14 cellular contexts compared by ENCODE assay signal in the genomic region with DNA sequence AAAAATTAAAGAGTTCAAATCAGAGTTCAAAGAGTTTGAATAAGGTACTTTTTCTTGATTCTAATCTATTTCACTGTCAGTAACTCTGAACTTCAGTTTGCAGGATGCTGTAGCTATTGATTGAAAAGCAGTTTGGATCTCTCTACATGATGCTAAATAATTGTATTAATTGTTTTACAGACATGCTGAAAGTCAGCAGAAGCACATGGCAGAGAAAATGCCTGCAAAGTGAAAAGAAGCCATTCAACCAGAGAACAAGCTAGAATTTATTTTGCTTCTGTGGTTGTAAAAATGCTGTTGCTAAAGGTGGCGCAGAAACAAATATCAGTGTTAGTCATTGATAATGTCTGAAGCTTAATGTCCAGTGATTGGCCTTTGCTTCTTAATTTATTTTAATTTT. TPM values are rescaled to one million over a fixed set of nuclear protein-coding genes. Genes with fewer than 3 reads are reported as not detected.
DNase-seq lines count a peak whose midpoint lies in the region; ATAC-seq and TF ChIP-seq lines count a peak whose summit lies in the region.
"Had no signal": no experiment of that assay in that cellular context is flagged by ENCODE, and none has a peak within 500 bp of the region (broad histone marks: within the 10 kb centered on the region; RNA-seq: fewer than 3 reads in every experiment).

No MANE protein-coding gene starts in this region.

- H3K4me3 ChIP-seq in hepatocyte (no peak overlapping the region), ovary (no peak overlapping the region)
- H3K4me3 ChIP-seq: GM12878 had no signal

- no peak for ATAC-seq in GM18511 (IDR thresholded peaks at IDR 0.05; ENCODE audit: unreplicated experiment)
- ATAC-seq: GM12878 had no signal

- no peak for TF ChIP-seq CTCF in HFFc6 (IDR thresholded peaks at IDR 0.05)
- no peak for TF ChIP-seq CTCF in hepatocyte (IDR thresholded peaks at IDR 0.05; ENCODE audit: poor library complexity)
- no peak for TF ChIP-seq CTCF in ovary (IDR thresholded peaks at IDR 0.05)

- in situ Hi-C loops in SK-MEL-5 (cut with HindIII; ENCODE audit: low pct_unique_long_range_greater_than_20kb, low sequenced_read_pairs), result no loop called here

- H3K27me3 ChIP-seq in hepatocyte (no peaks in the 10 kb centered on the region), ovary (no peaks in the 10 kb centered on the region)
- H3K27me3 ChIP-seq: BE2C had no signal

- no peak overlapping the region for H3K4me2 ChIP-seq in hepatocyte

- no peak overlapping the region for H3K4me3 Mint-ChIP-seq in HFFc6
- H3K4me3 Mint-ChIP-seq: CD4-positive, alpha-beta memory T cell; H9 had no signal

- H3K9me3 ChIP-seq in hepatocyte (ENCODE audit: low read depth) (no peaks in the 10 kb centered on the region), ovary (no peaks in the 10 kb centered on the region)
- H3K9me3 ChIP-seq: BE2C had no signal

- DNase-seq in HFFc6 (no peak), SK-MEL-5 (ENCODE audit: low read depth, low spot score) (peak; percentile 19), globus pallidus (ENCODE audit: low spot score) (peak; percentile 68), substantia nigra (lab: John Stamatoyannopoulos, UW) (peak in 1 of 49 donors; percentile 15), hepatocyte (ENCODE audit: low spot score) (no peak), ovary (no peak)
- DNase-seq: CD4-positive, alpha-beta memory T cell; DMS79; GOT3; H9 had no signal

- 100% methylated on average over 1 of the region's 1 CpG for WGBS in hepatocyte (ENCODE audit: low lambda C conversion rate, missing lambda C conversion rate)
- 92 to 96% (median 95%) methylated on average over 1 of the region's 1 CpG for WGBS in ovary, 3 donors

- no peak overlapping the region for H2AFZ ChIP-seq in hepatocyte

- no peak for TF ChIP-seq POLR2A in ovary (IDR thresholded peaks at IDR 0.05)

- H3K27ac Mint-ChIP-seq in HFFc6, result peak overlapping the region; percentile 0; the same call in 1 of the 2 replicates
- H3K27ac Mint-ChIP-seq: CD4-positive, alpha-beta memory T cell; H9 had no signal

- no peak for TF ChIP-seq EP300 in ovary (IDR thresholded peaks at IDR 0.05)

- no peaks in the 10 kb centered on the region for H3K9me2 ChIP-seq in hepatocyte (replicated peaks; ENCODE audit: insufficient read depth)

- H4K20me1 ChIP-seq in hepatocyte (ENCODE audit: insufficient read depth, poor library complexity, severe bottlenecking), result no peaks in the 10 kb centered on the region

- intact Hi-C loops in ovary (cut with DNase I), result loop anchor here in 1 of 4 donors (10.0 kb wide), 1 partner anchor 98 kb away; no protein-coding TSS in a partner anchor

- no peaks in the 10 kb centered on the region for H3K9me3 Mint-ChIP-seq in HFFc6
- H3K9me3 Mint-ChIP-seq: CD4-positive, alpha-beta memory T cell; H9 had no signal

- H3K4me1 Mint-ChIP-seq in HFFc6 (ENCODE audit: low read depth), result peaks cover 72% of the 10 kb centered on the region
- H3K4me1 Mint-ChIP-seq: CD4-positive, alpha-beta memory T cell; H9 had no signal

- peak overlapping the region; percentile 91 for H3K27ac ChIP-seq in substantia nigra (ENCODE audit: low read depth, low read length, poor library complexity, severe bottlenecking)
- no peak overlapping the region for H3K27ac ChIP-seq in hepatocyte
- H3K27ac ChIP-seq in ovary, result no peak overlapping the region
- H3K27ac ChIP-seq: C4-2B had no signal

- H3K36me3 Mint-ChIP-seq in HFFc6 (ENCODE audit: low read depth), result peaks cover 74% of the 10 kb centered on the region
- H3K36me3 Mint-ChIP-seq: CD4-positive, alpha-beta memory T cell had no signal

- H3K79me2 ChIP-seq in hepatocyte, result no peaks in the 10 kb centered on the region

- H3K27me3 Mint-ChIP-seq in HFFc6 (ENCODE audit: insufficient read depth), result peaks cover 2% of the 10 kb centered on the region; the same call in 1 of the 2 replicates

- H3K4me1 ChIP-seq in hepatocyte (ENCODE audit: insufficient read depth), result no peaks in the 10 kb centered on the region
- H3K4me1 ChIP-seq in ovary (ENCODE audit: insufficient read depth), result peaks cover 6% of the 10 kb centered on the region

- H3K36me3 ChIP-seq in hepatocyte (replicated peaks; ENCODE audit: insufficient read depth, low read depth) (no peaks in the 10 kb centered on the region), ovary (no peaks in the 10 kb centered on the region)

RNA-seq across cellular contexts. Expression of gene SCHIP1, which starts 56.9 kb away (rescaled TPM):
- total RNA-seq in HFFc6 (2021; fragmentation: NEBNext Ultra II Directional; extraction: Animal tissue kit (Norgen Biotek cat#: 25700)), result 1 to 10 TPM; 1.1 to 8.1 (median 2.2) TPM
- 0.03 and 0.08 TPM in 2 replicates for total RNA-seq in SK-MEL-5 (2014; rRNA removed; shearing (Covaris generic))
- not detected in 2 replicates for polyA plus RNA-seq in SK-MEL-5 (2015; cell fraction: cytosol; rRNA removed)
- 1.3 and 1.5 TPM in 2 replicates for polyA plus RNA-seq in SK-MEL-5 (2015; cell fraction: nucleus; rRNA removed)
- total RNA-seq in hepatocyte (3.8 and 12.6 TPM in 2 replicates), ovary (1 to 10 TPM in 4 of 7 donors, under 1 TPM in 3; 0.28 to 6.5 (median 1.1) TPM)
- polyA plus RNA-seq in hepatocyte (4.3 and 5.2 TPM in 2 replicates), ovary (1 to 10 TPM; 1.1 to 3.0 TPM)
- total RNA-seq: CD4-positive, alpha-beta memory T cell had no signal
- polyA plus RNA-seq: CD4-positive, alpha-beta memory T cell had no signal

Comparison
In these comparisons a context has a peak if more than half of its experiments do, and no peak if none do; other contexts are left out.
1. DNase-seq: peak in SK-MEL-5 (single experiment) and globus pallidus (single experiment); none in HFFc6 (single experiment), hepatocyte (single experiment) and ovary (0 of 5).